13 cellular contexts compared by ENCODE assay signal in the genomic region with DNA sequence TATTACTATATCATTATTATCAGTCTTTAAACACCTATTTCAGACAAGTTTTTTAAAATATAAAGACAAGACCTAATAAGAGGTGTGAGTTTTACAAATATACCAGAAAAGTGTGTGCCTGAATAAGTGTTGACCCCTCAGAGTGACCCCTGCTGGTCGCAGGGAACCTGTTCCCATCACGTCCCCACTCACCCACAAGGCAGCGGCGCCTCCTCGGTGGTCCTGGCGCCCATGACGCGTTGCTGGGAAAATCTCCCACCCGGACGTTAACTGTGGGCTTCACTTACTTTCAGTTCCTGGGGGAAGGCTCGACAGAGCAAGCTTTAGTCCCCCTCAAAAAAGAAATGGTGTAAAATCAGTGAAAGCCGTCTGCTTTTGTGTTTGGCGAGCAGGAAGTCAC.
"Had no signal": no experiment of that assay in that cellular context is flagged by ENCODE, and none has a peak within 500 bp of the region (broad histone marks: within the 10 kb centered on the region; RNA-seq: fewer than 3 reads in every experiment).

No MANE protein-coding gene starts in this region.

- H3K4me1 ChIP-seq: transverse colon had no signal

- DNase-seq: activated naive CD4-positive, alpha-beta T cell treated with anti-CD3 and anti-CD28 coated beads, Interleukin-2, amount 50 U/mL, for 16 hours; central memory CD4-positive, alpha-beta T cell; dermis blood vessel endothelial cell; hippocampal formation; immature natural killer cell; left cardiac atrium; naive B cell; stimulated activated CD4-positive, alpha-beta T cell treated with anti-CD3 and anti-CD28 coated beads, Interleukin-1b, Interleukin-23, amount 100 ng/mL, for 48 hours; stimulated activated naive B cell treated with anti-CD40 and anti-IgM and Interleukin-4, amounts not matched to agents 10 μg/mL and 1 μg/mL and 100 μg/mL, for 72 hours; T-helper 2 cell; transverse colon had no signal

- H3K27ac ChIP-seq: transverse colon had no signal

- H3K36me3 ChIP-seq: transverse colon had no signal

- H3K36me3 Mint-ChIP-seq: immature natural killer cell; naive B cell; stimulated activated naive B cell treated with anti-CD40 and anti-IgM and Interleukin-4, amounts not matched to agents 10 μg/mL and 1 μg/mL and 100 μg/mL, for 72 hours had no signal

- H3K27ac Mint-ChIP-seq: activated T-helper 2 cell treated with anti-CD3 and anti-CD28 coated beads, Interferon-gamma antibody, Interleukin-2, Interleukin-4, amounts not matched to agents 10 μg/mL and 5 μg/mL and 100 μg/mL, durations not matched to agents 14 hours and 24 hours and 36 hours; immature natural killer cell; naive B cell; stimulated activated naive B cell treated with anti-CD40 and anti-IgM and Interleukin-4, amounts not matched to agents 10 μg/mL and 1 μg/mL and 100 μg/mL, for 72 hours had no signal

- H3K9me3 ChIP-seq: transverse colon had no signal

- H3K4me3 ChIP-seq: transverse colon had no signal

- ATAC-seq: left cardiac atrium; stimulated activated naive B cell treated with anti-CD40 and anti-IgM and Interleukin-4, amounts not matched to agents 10 μg/mL and 1 μg/mL and 100 μg/mL, for 72 hours had no signal

- H3K4me3 Mint-ChIP-seq: immature natural killer cell; naive B cell; stimulated activated naive B cell treated with anti-CD40 and anti-IgM and Interleukin-4, amounts not matched to agents 10 μg/mL and 1 μg/mL and 100 μg/mL, for 72 hours had no signal

- H3K27me3 ChIP-seq: transverse colon had no signal

- H3K9me3 Mint-ChIP-seq: activated T-helper 2 cell treated with anti-CD3 and anti-CD28 coated beads, Interferon-gamma antibody, Interleukin-2, Interleukin-4, amounts not matched to agents 10 μg/mL and 5 μg/mL and 100 μg/mL, durations not matched to agents 14 hours and 24 hours and 36 hours; immature natural killer cell; naive B cell; stimulated activated naive B cell treated with anti-CD40 and anti-IgM and Interleukin-4, amounts not matched to agents 10 μg/mL and 1 μg/mL and 100 μg/mL, for 72 hours had no signal

- FAIRE-seq: TTC549 had no signal
